ENCODE assay signal across 27 cellular contexts in the genomic region with DNA sequence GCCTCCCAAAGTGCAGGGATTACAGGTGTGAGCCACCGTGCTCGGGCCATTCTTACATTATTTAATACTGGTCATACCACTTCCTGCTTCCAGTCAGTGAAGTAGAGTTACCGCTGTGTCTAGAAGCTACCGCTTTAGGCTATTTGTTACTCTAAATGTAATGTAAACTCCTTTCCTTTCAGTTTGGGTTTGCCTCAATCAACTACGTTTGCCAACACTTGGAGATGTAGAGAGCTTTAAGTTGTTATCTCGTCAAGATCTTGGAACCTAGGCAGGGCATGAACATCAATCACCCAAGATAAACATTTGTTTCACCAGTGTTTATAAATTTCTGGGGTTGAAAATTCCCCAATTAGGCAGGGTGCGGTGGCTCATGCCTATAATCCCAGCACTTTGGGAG.
"Had no signal": no experiment of that assay in that cellular context is flagged by ENCODE, and none has a peak within 500 bp of the region (broad histone marks: within the 10 kb centered on the region; RNA-seq: fewer than 3 reads in every experiment).

No MANE protein-coding gene starts in this region.

- H3K9me3 Mint-ChIP-seq: naive thymus-derived CD4-positive, alpha-beta T cell; natural killer cell treated with Interleukin-12 subunit alpha and Interleukin-12 subunit beta and Interleukin-15 and Interleukin-18, amount 100 ng/mL, for 72 hours; stimulated activated naive B cell treated with anti-CD40 and anti-IgM and Interleukin-4, amounts not matched to agents 10 μg/mL and 1 μg/mL and 100 μg/mL, for 72 hours had no signal

- H2AFZ ChIP-seq: hepatocyte had no signal

- H3K4me3 ChIP-seq: heart right ventricle, hepatocyte, left lung, lower lobe of right lung, ovary, right atrium auricular region, skin epidermis, stomach, testis, thyroid gland, transverse colon, upper lobe of right lung had no signal

- H3K27me3 ChIP-seq: heart right ventricle, hepatocyte, left lung, ovary, right atrium auricular region, stomach, testis, thyroid gland, transverse colon, upper lobe of right lung had no signal

- H3K36me3 Mint-ChIP-seq: natural killer cell treated with Interleukin-12 subunit alpha and Interleukin-12 subunit beta and Interleukin-15 and Interleukin-18, amount 100 ng/mL, for 72 hours had no signal

- H3K4me2 ChIP-seq: hepatocyte had no signal

- H3K27ac ChIP-seq: heart right ventricle, hepatocyte, left lung, lower lobe of right lung, ovary, right atrium auricular region, skin epidermis, stomach, testis, thyroid gland, transverse colon, upper lobe of right lung had no signal

- H3K36me3 ChIP-seq: lower lobe of right lung, ovary, right atrium auricular region, thyroid gland, transverse colon, upper lobe of right lung had no signal

- H3K79me2 ChIP-seq: hepatocyte had no signal

- H3K27ac Mint-ChIP-seq: mesothelial cell of epicardium; naive thymus-derived CD4-positive, alpha-beta T cell; natural killer cell treated with Interleukin-12 subunit alpha and Interleukin-12 subunit beta and Interleukin-15 and Interleukin-18, amount 100 ng/mL, for 72 hours; progenitor cell of endocrine pancreas; stimulated activated naive B cell treated with anti-CD40 and anti-IgM and Interleukin-4, amounts not matched to agents 10 μg/mL and 1 μg/mL and 100 μg/mL, for 72 hours had no signal

- DNase-seq: heart right ventricle; kidney; left colon; left lung; lower lobe of right lung; mammary epithelial cell; mesendoderm; naive thymus-derived CD4-positive, alpha-beta T cell; ovary; stimulated activated CD4-positive, alpha-beta T cell treated with anti-CD3 and anti-CD28 coated beads, Interleukin-12 subunit alpha, Interleukin-12 subunit beta, amount 100 ng/mL, for 4 hours; stimulated activated CD4-positive, alpha-beta T cell treated with anti-CD3 and anti-CD28 coated beads, Interleukin-15, amount 100 ng/mL, for 24 hours; stimulated activated CD4-positive, alpha-beta T cell treated with anti-CD3 and anti-CD28 coated beads, Interleukin-2, amount 100 ng/mL, for 24 hours; stimulated activated CD4-positive, alpha-beta T cell treated with anti-CD3 and anti-CD28 coated beads, Interleukin-4, amount 100 ng/mL, for 1 hour; stimulated activated naive B cell treated with anti-CD40 and anti-IgM and Interleukin-4, amounts not matched to agents 10 μg/mL and 1 μg/mL and 100 μg/mL, for 72 hours; stimulated activated naive CD8-positive, alpha-beta T cell treated with anti-CD3 and anti-CD28 coated beads, Interleukin-15, Interleukin-2, amounts not matched to agents 100 U/mL and 50 U/mL, for 24 hours; stomach; testis; thyroid gland; transverse colon; upper lobe of right lung had no signal

- H3K4me1 ChIP-seq: heart right ventricle, left lung, lower lobe of right lung, right atrium auricular region, testis had no signal

- H3K27me3 Mint-ChIP-seq: naive thymus-derived CD4-positive, alpha-beta T cell; natural killer cell treated with Interleukin-12 subunit alpha and Interleukin-12 subunit beta and Interleukin-15 and Interleukin-18, amount 100 ng/mL, for 72 hours; progenitor cell of endocrine pancreas; stimulated activated naive B cell treated with anti-CD40 and anti-IgM and Interleukin-4, amounts not matched to agents 10 μg/mL and 1 μg/mL and 100 μg/mL, for 72 hours had no signal

- ATAC-seq: heart right ventricle; left colon; left lung; lower lobe of right lung; naive thymus-derived CD4-positive, alpha-beta T cell; natural killer cell treated with Interleukin-12 subunit alpha and Interleukin-12 subunit beta and Interleukin-15 and Interleukin-18, amount 100 ng/mL, for 72 hours; sciatic nerve; stimulated activated naive B cell treated with anti-CD40 and anti-IgM and Interleukin-4, amounts not matched to agents 10 μg/mL and 1 μg/mL and 100 μg/mL, for 72 hours; stimulated activated naive CD8-positive, alpha-beta T cell treated with anti-CD3 and anti-CD28 coated beads, Interleukin-15, Interleukin-2, amounts not matched to agents 100 U/mL and 50 U/mL, for 24 hours; upper lobe of right lung had no signal

- H3K9me3 ChIP-seq: heart right ventricle, left lung, lower lobe of right lung, ovary, right atrium auricular region, stomach, testis, thyroid gland, transverse colon, upper lobe of right lung had no signal

- H3K4me3 Mint-ChIP-seq: mesothelial cell of epicardium; naive thymus-derived CD4-positive, alpha-beta T cell; natural killer cell treated with Interleukin-12 subunit alpha and Interleukin-12 subunit beta and Interleukin-15 and Interleukin-18, amount 100 ng/mL, for 72 hours; stimulated activated naive B cell treated with anti-CD40 and anti-IgM and Interleukin-4, amounts not matched to agents 10 μg/mL and 1 μg/mL and 100 μg/mL, for 72 hours had no signal
